8 cellular contexts compared by ENCODE assay signal in genomic region chr12:122225683-122226365, GRCh38. TPM values are rescaled to one million over a fixed set of nuclear protein-coding genes. Genes with fewer than 3 reads are reported as not detected.
DNase-seq lines count a peak whose midpoint lies in the region; ATAC-seq and TF ChIP-seq lines count a peak whose summit lies in the region.

Gene DIABLO (minus strand): TSS chr12:122226052. CDS start chr12:122226014, 38 bp downstream.

- H3K9ac ChIP-seq in smooth muscle cell (ENCODE audit: low read depth): peak within 1 kb of the TSS; percentile 95

- CTCF ChIA-PET in AG04450 (lab: Charles Lee): interaction anchor here (0.6 to 0.9 kb wide), 2 partner anchors 10 to 155 kb away, joined by 3 read pairs; no protein-coding TSS in a partner anchor
- CTCF ChIA-PET in WTC11 (lab: Charles Lee): interaction anchor here (0.6 to 1.4 kb wide), 5 partner anchors 35 to 530 kb away, joined by 3 to 6 read pairs (median 3); partner anchors contain the start of genes CFAP251 and DENR

- H3K27me3 Mint-ChIP-seq in WTC11 (ENCODE audit: low read depth): no peaks in the 10 kb centered on the region; the same call in 1 of the 2 replicates

- TF ChIP-seq CTCF in AG04450 (IDR thresholded peaks at IDR 0.05; ENCODE audit: low read depth, low read length) (no peak), WTC11 (IDR thresholded peaks at IDR 0.05) (no peak), cardiac fibroblast (IDR thresholded peaks at IDR 0.05; ENCODE audit: low read depth, low read length) (no peak), smooth muscle cell (IDR thresholded peaks at IDR 0.05; ENCODE audit: borderline replicate concordance, insufficient read depth, poor library complexity, severe bottlenecking) (no peak)

- 1% methylated on average over 58 of the region's 74 CpGs for WGBS in smooth muscle cell (ENCODE audit: low lambda C conversion rate)

- POLR2A ChIA-PET in AG04450 (lab: Yijun Ruan, JAX): interaction anchor here (0.6 to 1.2 kb wide), 10 partner anchors 10 to 700 kb away, joined by 3 to 8 read pairs (median 4); partner anchors contain the start of genes KNTC1, RSRC2 and ZCCHC8
- POLR2A ChIA-PET in WTC11 (lab: Charles Lee): interaction anchor here (0.8 to 2.0 kb wide), 7 partner anchors 22 to 275 kb away, joined by 3 to 15 read pairs (median 4); partner anchors contain the start of genes B3GNT4, LRRC43 and ZCCHC8

- H3K9me3 ChIP-seq in AG04450 (ENCODE audit: control insufficient read depth, insufficient read depth, low read length) (peaks cover 12% of the 10 kb centered on the region; the same call in 1 of the 2 replicates), smooth muscle cell (replicated peaks; ENCODE audit: low read depth) (no peaks in the 10 kb centered on the region)

- peak within 1 kb of the TSS; percentile 88 for H3K4me2 ChIP-seq in smooth muscle cell

- peaks cover 16% of the 10 kb centered on the region for H3K4me1 ChIP-seq in smooth muscle cell (ENCODE audit: low read depth)

- peak within 1 kb of the TSS; percentile 95 for H2AFZ ChIP-seq in smooth muscle cell (ENCODE audit: low read depth)

- no peaks in the 10 kb centered on the region for H3K27me3 ChIP-seq in AG04450 (ENCODE audit: control insufficient read depth, insufficient read depth, low read length)
- no peaks in the 10 kb centered on the region for H3K27me3 ChIP-seq in smooth muscle cell (ENCODE audit: low read depth)

- peaks cover 47% of the 10 kb centered on the region for H4K20me1 ChIP-seq in smooth muscle cell (ENCODE audit: low read depth)

- ATAC-seq in GM18909 (IDR thresholded peaks at IDR 0.05; ENCODE audit: poor library complexity, unreplicated experiment): peak; percentile 93
- peak; percentile 90 for ATAC-seq in HG03175 (IDR thresholded peaks at IDR 0.05; ENCODE audit: unreplicated experiment)
- peak; percentile 96 for ATAC-seq in WTC11

- H3K36me3 Mint-ChIP-seq in WTC11: peaks cover 31% of the 10 kb centered on the region

- DNase-seq in AG04450 (ENCODE audit: low read depth, low spot score): peak; percentile 98
- DNase-seq in NCI-H226: peak; percentile 98
- peak; percentile 100 for DNase-seq in WTC11 (ENCODE audit: low spot score)
- peak; percentile 99 to 100 for DNase-seq in cardiac fibroblast (ENCODE audit: low read depth in 2 of 2)
- peak; percentile 97 for DNase-seq in iPS-NIHi11 (ENCODE audit: low spot score)
- peak; percentile 98 for DNase-seq in smooth muscle cell (lab: John Stamatoyannopoulos, UW; ENCODE audit: unreplicated experiment)

- H3K4me3 ChIP-seq in AG04450 (ENCODE audit: low read depth, low read length): peak within 1 kb of the TSS; percentile 97
- H3K4me3 ChIP-seq in cardiac fibroblast (replicated peaks in 1 of 2; ENCODE audit: low read depth in 2 of 2, low read length in 2 of 2): peak within 1 kb of the TSS; percentile 94 to 96
- H3K4me3 ChIP-seq in smooth muscle cell: peak within 1 kb of the TSS; percentile 85

- peak within 1 kb of the TSS; percentile 91 for H3K27ac Mint-ChIP-seq in WTC11

- H3K4me3 Mint-ChIP-seq in WTC11: peak within 1 kb of the TSS; percentile 89

- peaks cover 45% of the 10 kb centered on the region for H3K79me2 ChIP-seq in smooth muscle cell (ENCODE audit: low read depth)

- no peaks in the 10 kb centered on the region for H3K9me3 Mint-ChIP-seq in WTC11

- H3K27ac ChIP-seq in AG04450 (ENCODE audit: low read depth, low read length): peak within 1 kb of the TSS; percentile 97
- peak within 1 kb of the TSS; percentile 97 for H3K27ac ChIP-seq in smooth muscle cell (ENCODE audit: low read depth)

- peaks cover 2% of the 10 kb centered on the region for H3K36me3 ChIP-seq in smooth muscle cell (ENCODE audit: low read depth)

- peaks cover 24% of the 10 kb centered on the region for H3K4me1 Mint-ChIP-seq in WTC11

- H3F3A ChIP-seq in smooth muscle cell (ENCODE audit: low read depth): peaks cover 7% of the 10 kb centered on the region

TF ChIP-seq in WTC11, 78 proteins besides CTCF, POLR2A, EP300 and RAD21 (continues in another document):
- TF ChIP-seq NFYB (CRISPR knock-in tag; conservative IDR thresholded peaks at IDR 0.05; ENCODE audit: low read depth): no peak; the same call in 1 of the 2 replicates
- no peak for TF ChIP-seq PREB (CRISPR knock-in tag; IDR thresholded peaks at IDR 0.05; ENCODE audit: borderline replicate concordance)
- peak; percentile 86 for TF ChIP-seq GABPB1 (CRISPR knock-in tag; IDR thresholded peaks at IDR 0.05)
- TF ChIP-seq CREM (CRISPR knock-in tag; IDR thresholded peaks at IDR 0.05): peak; percentile 97
- TF ChIP-seq NR1H2 (CRISPR knock-in tag; IDR thresholded peaks at IDR 0.05): no peak
- peak; percentile 73; the same call in 1 of the 2 replicates for TF ChIP-seq FOXP4 (CRISPR knock-in tag; IDR thresholded peaks at IDR 0.05)
- peak; percentile 98 for TF ChIP-seq SP1 (CRISPR knock-in tag; conservative IDR thresholded peaks at IDR 0.05)
- peak; percentile 94; the same call in 1 of the 2 replicates for TF ChIP-seq FOXK1 (CRISPR knock-in tag; IDR thresholded peaks at IDR 0.05)
- 0 out of 2 replicates have a peak, but pooled peaks have one; percentile 57 for TF ChIP-seq ZNF281 (CRISPR knock-in tag; IDR thresholded peaks at IDR 0.05)

RNA-seq across cellular contexts. Expression of gene DIABLO, which starts in this region (rescaled TPM):
- 55.3 and 59.6 TPM in 2 replicates for polyA plus RNA-seq in AG04450 (2011; rRNA removed)
- polyA minus RNA-seq in AG04450 (2011; rRNA and poly(A)+ RNA removed): 27.6 and 29.7 TPM in 2 replicates
- total RNA-seq in WTC11 (2021): 57.3 to 62.4 TPM (median 61.7 TPM) in 3 replicates
- 68.8 and 72.4 TPM in 2 replicates for total RNA-seq in smooth muscle cell
- polyA plus RNA-seq in smooth muscle cell: 76.2 and 82.6 TPM in 2 replicates

Comparison
In these comparisons a context has a peak if more than half of its experiments do, and no peak if none do; other contexts are left out.
1. Peak in every context shown above with its lines: DNase-seq, ATAC-seq, H3K4me3 ChIP-seq and H3K27ac ChIP-seq.